6 cellular contexts compared by ENCODE assay signal in genomic region chr1:1274299-1274930, GRCh38. TPM values are rescaled to one million over a fixed set of nuclear protein-coding genes. Genes with fewer than 3 reads are reported as not detected.
DNase-seq lines count a peak whose midpoint lies in the region; TF ChIP-seq lines count a peak whose summit lies in the region.

No MANE protein-coding gene starts in this region.

- no peak for DNase-seq in endodermal cell
- no peak for DNase-seq in GM19240 (ENCODE audit: insufficient read length, low spot score)
- DNase-seq in HT-29 (ENCODE audit: low spot score) = no peak
- DNase-seq in NCI-H2107 (lab: John Stamatoyannopoulos, UW) = no peak

- H3K4me1 ChIP-seq in HUES6 (ENCODE audit: control insufficient read depth, insufficient read depth, low read length) (peaks cover 18% of the 10 kb centered on the region), endodermal cell (ENCODE audit: control insufficient read depth, insufficient read depth, low read length) (peaks cover 5% of the 10 kb centered on the region), skeletal muscle satellite cell (ENCODE audit: control insufficient read depth, insufficient read depth, low read length) (peaks cover 35% of the 10 kb centered on the region)

- H3K9me3 Mint-ChIP-seq in endodermal cell = no peaks in the 10 kb centered on the region

- H3K4me3 Mint-ChIP-seq in endodermal cell = peak overlapping the region; percentile 86

- no peak overlapping the region for H3K27ac Mint-ChIP-seq in endodermal cell

- H3K4me3 ChIP-seq in HUES6 (ENCODE audit: low read depth, low read length) (peak overlapping the region; percentile 80), endodermal cell (ENCODE audit: low read length) (peak overlapping the region; percentile 77), skeletal muscle satellite cell (ENCODE audit: low read length) (peak overlapping the region; percentile 99)

- peak overlapping the region; percentile 53 for H3K9ac ChIP-seq in HUES6 (ENCODE audit: low read length)
- H3K9ac ChIP-seq in endodermal cell (ENCODE audit: extremely low read depth, low read length, poor library complexity, severe bottlenecking) = peak overlapping the region; percentile 25
- peak overlapping the region; percentile 100 for H3K9ac ChIP-seq in skeletal muscle satellite cell (ENCODE audit: low read depth, low read length)

- H3K27me3 ChIP-seq in HUES6 (ENCODE audit: control insufficient read depth, insufficient read depth, low read length) (peaks cover 7% of the 10 kb centered on the region), endodermal cell (ENCODE audit: control insufficient read depth, insufficient read depth, low read length, poor library complexity, severe bottlenecking) (no peaks in the 10 kb centered on the region), skeletal muscle satellite cell (ENCODE audit: control insufficient read depth, insufficient read depth, low read length) (no peaks in the 10 kb centered on the region)

- H3K4me1 Mint-ChIP-seq in endodermal cell = peaks cover 19% of the 10 kb centered on the region

- WGBS in endodermal cell (ENCODE audit: insufficient coverage in 1 of 2, insufficient read length in 1 of 2), 2 experiments = 40 to 80% methylated on average over 1 to 31 of the region's 31 CpGs

- H3K9me3 ChIP-seq in HUES6 (ENCODE audit: control insufficient read depth, insufficient read depth, low read depth, low read length) (no peaks in the 10 kb centered on the region), endodermal cell (ENCODE audit: control insufficient read depth, low read length) (no peaks in the 10 kb centered on the region), skeletal muscle satellite cell (replicated peaks; ENCODE audit: low read length) (no peaks in the 10 kb centered on the region)

- peaks cover 3% of the 10 kb centered on the region for H3K27me3 Mint-ChIP-seq in endodermal cell (ENCODE audit: insufficient read depth)

- TF ChIP-seq CTCF in endodermal cell (conservative IDR thresholded peaks at IDR 0.05) = no peak

- H3K36me3 ChIP-seq in HUES6 (ENCODE audit: control insufficient read depth, insufficient read depth, low read length) (peaks cover 15% of the 10 kb centered on the region), endodermal cell (ENCODE audit: control insufficient read depth, insufficient read depth, low read length) (peaks cover 12% of the 10 kb centered on the region), skeletal muscle satellite cell (ENCODE audit: insufficient read depth, low read length) (peaks cover 18% of the 10 kb centered on the region)

- H3K4me2 ChIP-seq in skeletal muscle satellite cell (ENCODE audit: low read length) = peak overlapping the region; percentile 95

- H3K27ac ChIP-seq in HUES6 (ENCODE audit: low read depth, low read length) = no peak overlapping the region
- H3K27ac ChIP-seq in endodermal cell (ENCODE audit: low read depth, low read length) = no peak overlapping the region

- peaks cover 25% of the 10 kb centered on the region for H3K36me3 Mint-ChIP-seq in endodermal cell (ENCODE audit: low read depth)

RNA-seq across cellular contexts. Expression of gene UBE2J2, which starts 0.8 kb away (rescaled TPM):
- total RNA-seq in endodermal cell = 10 to 100 TPM; 69.9 to 72.7 TPM
- polyA plus RNA-seq in endodermal cell (2013, experiment 1 of 2) = 66.7 TPM
- polyA plus RNA-seq in endodermal cell (2013, experiment 2 of 2) = 61.0 TPM
- total RNA-seq in skeletal muscle satellite cell (2012; rRNA removed) = 29.5 and 31.9 TPM in 2 replicates
- total RNA-seq in HT-29 (2014; rRNA removed; shearing (Covaris generic)) = 93.1 and 94.4 TPM in 2 replicates

RNA-seq across cellular contexts. Expression of gene SCNN1D, which starts 5.8 kb away (rescaled TPM):
- total RNA-seq in endodermal cell = 1 to 10 TPM; 5.4 TPM
- 6.1 TPM for polyA plus RNA-seq in endodermal cell (2013, experiment 1 of 2)
- polyA plus RNA-seq in endodermal cell (2013, experiment 2 of 2) = 5.5 TPM
- 0.25 and 0.44 TPM in 2 replicates for total RNA-seq in skeletal muscle satellite cell (2012; rRNA removed)
- 0.48 and 0.50 TPM in 2 replicates for total RNA-seq in HT-29 (2014; rRNA removed; shearing (Covaris generic))

RNA-seq across cellular contexts. Expression of gene C1QTNF12, which starts 27.9 kb away (rescaled TPM):
- total RNA-seq in endodermal cell = 10 to 100 TPM in 1 of 2 donors, 1 to 10 TPM in 1; 8.1 to 13.5 TPM
- polyA plus RNA-seq in endodermal cell (2013, experiment 1 of 2) = 3.2 TPM
- polyA plus RNA-seq in endodermal cell (2013, experiment 2 of 2) = 3.5 TPM
- 0.44 TPM in 1 of 2 replicates, not detected in the other for total RNA-seq in skeletal muscle satellite cell (2012; rRNA removed)
- 4.1 and 6.0 TPM in 2 replicates for total RNA-seq in HT-29 (2014; rRNA removed; shearing (Covaris generic))

RNA-seq across cellular contexts. Expression of gene ACAP3, which starts 33.3 kb away (rescaled TPM):
- total RNA-seq in endodermal cell = 10 to 100 TPM; 36.8 to 43.5 TPM
- polyA plus RNA-seq in endodermal cell (2013, experiment 1 of 2) = 82.9 TPM
- polyA plus RNA-seq in endodermal cell (2013, experiment 2 of 2) = 63.3 TPM
- total RNA-seq in skeletal muscle satellite cell (2012; rRNA removed) = 30.9 and 34.5 TPM in 2 replicates
- total RNA-seq in HT-29 (2014; rRNA removed; shearing (Covaris generic)) = 104 and 113 TPM in 2 replicates

RNA-seq across cellular contexts. Expression of gene PUSL1, which starts 34.0 kb away (rescaled TPM):
- total RNA-seq in endodermal cell = 10 to 100 TPM; 21.7 to 23.8 TPM
- 18.6 TPM for polyA plus RNA-seq in endodermal cell (2013, experiment 1 of 2)
- polyA plus RNA-seq in endodermal cell (2013, experiment 2 of 2) = 18.3 TPM
- total RNA-seq in skeletal muscle satellite cell (2012; rRNA removed) = 42.1 and 52.4 TPM in 2 replicates
- total RNA-seq in HT-29 (2014; rRNA removed; shearing (Covaris generic)) = 152 and 157 TPM in 2 replicates

Comparison
In these comparisons a context has a peak if more than half of its experiments do, and no peak if none do; other contexts are left out.
1. H3K9ac ChIP-seq: peak in every context shown above with its lines; median percentile 100 in skeletal muscle satellite cell; 53 in HUES6; 25 in endodermal cell.